35 cellular contexts compared by ENCODE assay signal in the genomic region with DNA sequence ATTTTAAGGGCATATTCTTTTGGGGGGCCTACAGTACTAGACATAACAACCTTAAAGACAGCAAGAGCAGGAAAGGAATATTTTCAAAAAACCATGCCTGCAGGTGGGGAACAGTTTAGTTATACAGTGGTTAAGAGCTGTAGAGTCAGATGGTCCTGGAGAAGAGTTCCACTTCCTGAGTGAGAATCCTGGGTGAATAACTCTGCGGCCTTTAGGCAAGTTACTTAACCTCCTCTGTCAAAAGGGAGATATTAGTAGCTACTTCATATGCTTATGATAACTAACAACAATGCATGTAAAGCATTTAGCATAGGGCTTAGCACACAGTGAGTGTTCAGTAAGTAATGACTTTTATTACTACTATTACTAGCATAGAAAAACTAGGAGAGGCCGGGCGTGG.
"Had no signal": no experiment of that assay in that cellular context is flagged by ENCODE, and none has a peak within 500 bp of the region (broad histone marks: within the 10 kb centered on the region; RNA-seq: fewer than 3 reads in every experiment).

No MANE protein-coding gene starts in this region.

- H3K4me3 ChIP-seq: adrenal gland, body of pancreas, breast epithelium had no signal

- H3K4me1 ChIP-seq: adrenal gland, body of pancreas, breast epithelium had no signal

- H3K4me3 Mint-ChIP-seq: activated B cell treated with CpG ODN at 0.5 μM for 24 hours; activated CD4-positive, alpha-beta memory T cell treated with anti-CD3 and anti-CD28 coated beads, Interleukin-2, amount 10 ng/mL, durations not matched to agents 7 days and 5 days; activated CD4-positive, alpha-beta T cell treated with anti-CD3 and anti-CD28 coated beads, Interleukin-2, amount 10 ng/mL, durations not matched to agents 24 days and 14 days; activated CD8-positive, alpha-beta memory T cell treated with anti-CD3 and anti-CD28 coated beads, Interleukin-2, amount 10 ng/mL, durations not matched to agents 7 days and 5 days; activated CD8-positive, alpha-beta T cell treated with anti-CD3 and anti-CD28 coated beads, Interleukin-2, amount 10 ng/mL, durations not matched to agents 7 days and 5 days; activated naive CD4-positive, alpha-beta T cell treated with anti-CD3 and anti-CD28 coated beads for 36 hours; activated naive CD8-positive, alpha-beta T cell treated with anti-CD3 and anti-CD28 coated beads for 36 hours; activated T-cell treated with anti-CD3 and anti-CD28 coated beads, Interleukin-2, amount 50 U/mL, for 24 hours; T-helper 1 cell treated with Interleukin-12 subunit alpha and Interleukin-12 subunit beta and Interleukin-4 antibody, amounts not matched to agents 30 μg/mL and 1 μg/mL, for 36 hours; T-helper 2 cell treated with Interferon-gamma antibody and Interleukin-4, amounts not matched to agents 5 μg/mL and 100 μg/mL, for 36 hours had no signal

- H3K27ac ChIP-seq: adrenal gland, body of pancreas, brain microvascular endothelial cell, breast epithelium, VCaP had no signal

- DNase-seq: activated B cell treated with CpG ODN at 0.5 μM for 24 hours; activated CD4-positive, alpha-beta memory T cell treated with anti-CD3 and anti-CD28 coated beads, Interleukin-2, amount 10 ng/mL, durations not matched to agents 7 days and 5 days; activated CD4-positive, alpha-beta T cell treated with anti-CD3 and anti-CD28 coated beads for 4 hours; activated CD4-positive, alpha-beta T cell treated with anti-CD3 and anti-CD28 coated beads, Interleukin-2, amount 10 ng/mL, durations not matched to agents 24 days and 14 days; activated CD4-positive, alpha-beta T cell treated with anti-CD3 and anti-CD28 coated beads, Interleukin-2, amount 50 U/mL, for 1 hour; activated CD4-positive, alpha-beta T cell treated with anti-CD3 and anti-CD28 coated beads, Interleukin-2, amount 50 U/mL, for 4 hours; activated CD4-positive, CD25-positive, alpha-beta regulatory T cell treated with anti-CD3 and anti-CD28 coated beads, Interleukin-2, amount 50 U/mL, for 72 hours; activated CD8-positive, alpha-beta memory T cell treated with anti-CD3 and anti-CD28 coated beads for 24 hours; activated CD8-positive, alpha-beta memory T cell treated with anti-CD3 and anti-CD28 coated beads, Interleukin-2, amount 10 ng/mL, durations not matched to agents 7 days and 5 days; activated CD8-positive, alpha-beta memory T cell treated with anti-CD3 and anti-CD28 coated beads, Interleukin-2, amount 50 U/mL, for 48 hours; activated CD8-positive, alpha-beta T cell treated with anti-CD3 and anti-CD28 coated beads, Interleukin-2, amount 10 ng/mL, durations not matched to agents 7 days and 5 days; activated effector memory CD4-positive, alpha-beta T cell treated with anti-CD3 and anti-CD28 coated beads, Interleukin-2, amount 50 U/mL, for 16 hours; activated gamma-delta T cell treated with Interleukin-2 at 50 U/mL for 16 hours; activated naive CD4-positive, alpha-beta T cell; activated naive CD4-positive, alpha-beta T cell treated with anti-CD3 and anti-CD28 coated beads for 36 hours; activated naive CD4-positive, alpha-beta T cell treated with anti-CD3 and anti-CD28 coated beads, Interleukin-2, amount 50 U/mL, for 16 hours; activated naive CD8-positive, alpha-beta T cell treated with anti-CD3 and anti-CD28 coated beads for 36 hours; activated T-cell treated with anti-CD3 and anti-CD28 coated beads, Interleukin-2, amount 50 U/mL, for 24 hours; activated T-cell treated with anti-CD3 and anti-CD28 coated beads, Interleukin-2, amount 50 U/mL, for 48 hours; adrenal gland; amniotic stem cell; aorta; body of pancreas; brain microvascular endothelial cell; central memory CD4-positive, alpha-beta T cell; T-helper 2 cell; T-helper 9 cell had no signal

- H3K27me3 Mint-ChIP-seq: activated B cell treated with CpG ODN at 0.5 μM for 24 hours; activated CD4-positive, alpha-beta memory T cell treated with anti-CD3 and anti-CD28 coated beads, Interleukin-2, amount 10 ng/mL, durations not matched to agents 7 days and 5 days; activated CD4-positive, alpha-beta T cell treated with anti-CD3 and anti-CD28 coated beads, Interleukin-2, amount 10 ng/mL, durations not matched to agents 24 days and 14 days; activated CD8-positive, alpha-beta memory T cell treated with anti-CD3 and anti-CD28 coated beads, Interleukin-2, amount 10 ng/mL, durations not matched to agents 7 days and 5 days; activated naive CD8-positive, alpha-beta T cell treated with anti-CD3 and anti-CD28 coated beads for 36 hours; activated T-cell treated with anti-CD3 and anti-CD28 coated beads, Interleukin-2, amount 50 U/mL, for 24 hours had no signal

- H3K27me3 ChIP-seq: adrenal gland, body of pancreas, brain microvascular endothelial cell, breast epithelium had no signal

- FAIRE-seq: astrocyte, colon, TTC549 had no signal

- H3K36me3 ChIP-seq: adrenal gland, brain microvascular endothelial cell, breast epithelium had no signal

- H3K9me3 ChIP-seq: adrenal gland, body of pancreas had no signal

- H3K9me3 Mint-ChIP-seq: activated B cell treated with CpG ODN at 0.5 μM for 24 hours had no signal

- ATAC-seq: activated CD8-positive, alpha-beta memory T cell treated with anti-CD3 and anti-CD28 coated beads, Interleukin-2, amount 10 ng/mL, durations not matched to agents 7 days and 5 days; activated CD8-positive, alpha-beta T cell treated with anti-CD3 and anti-CD28 coated beads, Interleukin-2, amount 10 ng/mL, durations not matched to agents 7 days and 5 days; activated naive CD4-positive, alpha-beta T cell treated with anti-CD3 and anti-CD28 coated beads, Interleukin-2, amount 50 U/mL, for 72 hours; body of pancreas had no signal

- H3K27ac Mint-ChIP-seq: activated B cell treated with CpG ODN at 0.5 μM for 24 hours; activated CD4-positive, alpha-beta memory T cell treated with anti-CD3 and anti-CD28 coated beads, Interleukin-2, amount 10 ng/mL, durations not matched to agents 7 days and 5 days; activated CD4-positive, alpha-beta T cell treated with anti-CD3 and anti-CD28 coated beads, Interleukin-2, amount 10 ng/mL, durations not matched to agents 24 days and 14 days; activated CD8-positive, alpha-beta memory T cell treated with anti-CD3 and anti-CD28 coated beads, Interleukin-2, amount 10 ng/mL, durations not matched to agents 7 days and 5 days; activated CD8-positive, alpha-beta T cell treated with anti-CD3 and anti-CD28 coated beads, Interleukin-2, amount 10 ng/mL, durations not matched to agents 7 days and 5 days; activated naive CD4-positive, alpha-beta T cell treated with anti-CD3 and anti-CD28 coated beads for 36 hours; activated naive CD4-positive, alpha-beta T cell treated with anti-CD3 and anti-CD28 coated beads, Interleukin-2, amount 50 U/mL, for 72 hours; activated naive CD8-positive, alpha-beta T cell treated with anti-CD3 and anti-CD28 coated beads for 36 hours; activated T-cell treated with anti-CD3 and anti-CD28 coated beads, Interleukin-2, amount 50 U/mL, for 24 hours; T-helper 1 cell treated with Interleukin-12 subunit alpha and Interleukin-12 subunit beta and Interleukin-4 antibody, amounts not matched to agents 30 μg/mL and 1 μg/mL, for 36 hours; T-helper 2 cell treated with Interferon-gamma antibody and Interleukin-4, amounts not matched to agents 5 μg/mL and 100 μg/mL, for 36 hours had no signal
